In the genomic region with DNA sequence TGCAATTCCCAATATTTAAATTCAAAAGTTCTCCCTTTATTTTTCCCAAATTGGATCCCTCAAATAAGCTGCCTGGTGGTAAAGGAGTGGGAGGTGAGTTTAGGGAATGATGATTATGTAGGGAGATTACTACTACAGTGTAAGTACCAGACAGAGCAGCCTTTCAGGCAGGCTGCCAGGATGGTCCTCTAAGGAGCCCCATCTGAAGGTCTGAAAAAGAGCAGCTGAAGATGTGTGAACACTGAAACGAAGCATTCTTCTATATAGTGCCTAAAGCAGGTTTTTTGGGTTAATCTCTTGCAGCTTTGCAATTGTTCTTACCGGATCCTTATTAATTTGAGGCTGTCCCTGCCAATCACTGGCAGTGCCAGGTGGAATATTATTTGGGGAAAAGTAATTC, we compare ENCODE assay signal across 22 cellular contexts.
"Had no signal": no experiment of that assay in that cellular context is flagged by ENCODE, and none has a peak within 500 bp of the region (broad histone marks: within the 10 kb centered on the region; RNA-seq: fewer than 3 reads in every experiment).

No MANE protein-coding gene starts in this region.

- H3K27ac ChIP-seq: esophagus muscularis mucosa, foreskin keratinocyte, gastroesophageal sphincter, heart left ventricle, hepatocyte, neural progenitor cell, parathyroid adenoma, right lobe of liver, stomach, thyroid gland, vagina had no signal

- H3K27me3 ChIP-seq: esophagus muscularis mucosa, gastroesophageal sphincter, heart left ventricle, hepatocyte, neural progenitor cell, right lobe of liver, stomach, thyroid gland, vagina had no signal

- DNase-seq: effector memory CD4-positive, alpha-beta T cell; foreskin keratinocyte; heart left ventricle; kidney; naive B cell; right lobe of liver; stimulated activated CD4-positive, alpha-beta T cell treated with anti-CD3 and anti-CD28 coated beads, Interleukin-12 subunit alpha, Interleukin-12 subunit beta, amount 100 ng/mL, for 4 hours; stimulated activated CD4-positive, alpha-beta T cell treated with anti-CD3 and anti-CD28 coated beads, Interleukin-1b, Interleukin-23, amount 100 ng/mL, for 48 hours; stimulated activated CD4-positive, alpha-beta T cell treated with anti-CD3 and anti-CD28 coated beads, Interleukin-4, amount 100 ng/mL, for 1 hour; stimulated activated CD8-positive, alpha-beta memory T cell treated with anti-CD3 and anti-CD28 coated beads, Interleukin-4, amount 100 ng/mL, for 48 hours; stimulated activated naive CD4-positive, alpha-beta T cell treated with Interleukin-2 at 50 U/mL for 16 hours; stomach; thyroid gland; trophoblast cell had no signal

- H3K4me3 ChIP-seq: esophagus muscularis mucosa, gastroesophageal sphincter, heart left ventricle, hepatocyte, lung, neural progenitor cell, right lobe of liver, smooth muscle cell, stomach, thyroid gland, vagina had no signal
